ENCODE assay signal across 30 cellular contexts in genomic region chr20:47187450-47188195, GRCh38.
DNase-seq lines count a peak whose midpoint lies in the region; ATAC-seq, FAIRE-seq and TF ChIP-seq lines count a peak whose summit lies in the region.
"Had no signal": no experiment of that assay in that cellular context is flagged by ENCODE, and none has a peak within 500 bp of the region (broad histone marks: within the 10 kb centered on the region; RNA-seq: fewer than 3 reads in every experiment).

No MANE protein-coding gene starts in this region.

- H3K36me3 ChIP-seq in HepG2 (replicated peaks in 1 of 2; ENCODE audit: control insufficient read depth in 1 of 2, insufficient read depth in 2 of 2, low read length in 2 of 2) (no peaks in the 10 kb centered on the region), right lobe of liver (no peaks in the 10 kb centered on the region)
- H3K36me3 ChIP-seq: BLaER1 treated with 17β-estradiol and CSF1 and Interleukin-3, amounts not matched to agents 10 nM and 100 nM; colonic mucosa; ovary; spleen had no signal

- no peaks in the 10 kb centered on the region for H3K9me3 Mint-ChIP-seq in T-cell
- H3K9me3 Mint-ChIP-seq in memory B cell: no peaks in the 10 kb centered on the region
- H3K9me3 Mint-ChIP-seq: mesothelial cell of epicardium, nephron, type B pancreatic cell had no signal

- ATAC-seq in HepG2 (no peak; the same call in 2 of the 3 replicates), right lobe of liver (no peak), T-cell (replicated peaks in 1 of 4) (peak in 1 of 4 experiments; percentile 40), memory B cell (ENCODE audit: low read depth) (peak; percentile 52), HG02759 (IDR thresholded peaks at IDR 0.05; ENCODE audit: unreplicated experiment) (no peak), GM21529 (IDR thresholded peaks at IDR 0.05; ENCODE audit: unreplicated experiment) (no peak)
- ATAC-seq: left ventricle myocardium superior had no signal

- no peak overlapping the region for H3K9ac ChIP-seq in HepG2 (ENCODE audit: insufficient read depth, low read depth, low read length)
- H3K9ac ChIP-seq: BLaER1 treated with 17β-estradiol and CSF1 and Interleukin-3, amounts not matched to agents 10 nM and 100 nM had no signal

- no peak overlapping the region for H3K4me3 ChIP-seq in HepG2 (replicated peaks in 1 of 3; ENCODE audit: insufficient read depth in 1 of 3, low read depth in 2 of 3, low read length in 3 of 3)
- H3K4me3 ChIP-seq in right lobe of liver: no peak overlapping the region
- H3K4me3 ChIP-seq: BLaER1 treated with 17β-estradiol and CSF1 and Interleukin-3, amounts not matched to agents 10 nM and 100 nM; colonic mucosa; ovary; spleen had no signal

- BruUV-seq in HepG2 (replicated peaks; lab: Mats Ljungman, UMichigan): no TSS peak

- TF ChIP-seq CTCF in HepG2 (CRISPR knock-in tag; IDR thresholded peaks at IDR 0.05) (no peak), right lobe of liver (IDR thresholded peaks at IDR 0.05) (no peak)

- TF ChIP-seq POLR2A in HepG2 (IDR thresholded peaks at IDR 0.05; ENCODE audit: insufficient read depth in 1 of 2, low read depth in 2 of 2, low read length in 2 of 2): no peak
- no peak for TF ChIP-seq POLR2A in right lobe of liver (IDR thresholded peaks at IDR 0.05)

- peaks cover 6 to 16% (median 7%) of the 10 kb centered on the region in 3 donors for H3K4me1 Mint-ChIP-seq in T-cell
- no peaks in the 10 kb centered on the region for H3K4me1 Mint-ChIP-seq in memory B cell
- H3K4me1 Mint-ChIP-seq: mesothelial cell of epicardium, nephron had no signal

- no peak overlapping the region for H2AFZ ChIP-seq in HepG2 (ENCODE audit: low read length)

- H3K27me3 Mint-ChIP-seq in T-cell (peaks cover 11 to 15% of the 10 kb centered on the region in 2 donors), memory B cell (peaks cover 6% of the 10 kb centered on the region)
- H3K27me3 Mint-ChIP-seq: type B pancreatic cell had no signal

- DNase-seq in HepG2 (ENCODE audit: low spot score): no peak
- no peak for DNase-seq in right lobe of liver
- DNase-seq in T-cell: peak in 27 of 34 experiments; percentile 2 to 56 (median 23)
- DNase-seq in memory B cell (ENCODE audit: low spot score in 2 of 2): no peak
- DNase-seq in EL: no peak
- DNase-seq: activated T-cell treated with anti-CD3 and anti-CD28 coated beads for 4 hours; amygdala; colonic mucosa; effector memory CD4-positive, alpha-beta T cell; foreskin fibroblast; head of caudate nucleus; IMR-90; left ventricle myocardium superior; NCI-H1092 treated with DMSO at 0.1 percent for 48 hours; NCI-H187 treated with DMSO at 0.1 percent for 48 hours; NCI-H2171 treated with DMSO at 0.1 percent for 48 hours; NCI-H524 treated with DMSO at 0.1 percent for 48 hours; ovary; SHP77; spleen; T1000; WERI-Rb-1 had no signal

- H3K36me3 Mint-ChIP-seq in T-cell (no peaks in the 10 kb centered on the region), memory B cell (peaks cover 1% of the 10 kb centered on the region)
- H3K36me3 Mint-ChIP-seq: type B pancreatic cell had no signal

- no peaks in the 10 kb centered on the region for H4K20me1 ChIP-seq in HepG2 (ENCODE audit: insufficient read depth, low read length)
- H4K20me1 ChIP-seq: BLaER1 treated with 17β-estradiol and CSF1 and Interleukin-3, amounts not matched to agents 10 nM and 100 nM had no signal

- WGBS in HepG2 (ENCODE audit: low lambda C conversion rate): 56% methylated on average over 19 of the region's 19 CpGs
- WGBS in right lobe of liver (ENCODE audit: insufficient coverage, low coverage, low lambda C conversion rate, missing lambda C conversion rate): 71% methylated on average over 10 of the region's 19 CpGs

- no peak for FAIRE-seq in HepG2 (lab: Jason Lieb, UNC)
- FAIRE-seq: D721Med, keratinocyte had no signal

- H3K27ac ChIP-seq in HepG2 (ENCODE audit: extremely low read length, insufficient read depth, low read length) (no peak overlapping the region), right lobe of liver (no peak overlapping the region)
- H3K27ac ChIP-seq: BLaER1 treated with 17β-estradiol and CSF1 and Interleukin-3, amounts not matched to agents 10 nM and 100 nM; colonic mucosa; ovary; spleen; WERI-Rb-1 had no signal

- CTCF ChIA-PET in HepG2 (lab: Yijun Ruan, JAX; ENCODE audit: low intra/inter-chr PET ratio, low total read pairs): no interaction called here
- CTCF ChIA-PET in T-cell (lab: Charles Lee): interaction anchor here in 1 of 2 donors (0.6 kb wide), 1 partner anchor 9 kb away, joined by 3 read pairs; no protein-coding TSS in a partner anchor

- no peak for TF ChIP-seq EP300 in HepG2 (IDR thresholded peaks at IDR 0.05; ENCODE audit: low read depth in 2 of 2, low read length in 2 of 2)
- TF ChIP-seq EP300 in HepG2 (CRISPR knock-in tag; IDR thresholded peaks at IDR 0.05; ENCODE audit: borderline replicate concordance): no peak

- in situ Hi-C loops in HepG2 (cut with HindIII; ENCODE audit: extremely low pct_ligation_motif_present, low pct_unique_long_range_greater_than_20kb): no loop called here

- H3K79me2 ChIP-seq in HepG2 (ENCODE audit: insufficient read depth, low read length): no peaks in the 10 kb centered on the region

- H3K4me1 ChIP-seq in HepG2 (ENCODE audit: insufficient read depth, low read length) (peaks cover 8% of the 10 kb centered on the region), right lobe of liver (no peaks in the 10 kb centered on the region)
- H3K4me1 ChIP-seq: colonic mucosa, spleen had no signal

- POLR2A ChIA-PET in HepG2 (lab: Yijun Ruan, JAX): interaction anchor here (0.6 kb wide), 1 partner anchor 185 kb away, joined by 3 read pairs; no protein-coding TSS in a partner anchor
- POLR2A ChIA-PET in T-cell (lab: Charles Lee): no interaction called here

- H3K9me3 ChIP-seq in HepG2 (ENCODE audit: low read length): no peaks in the 10 kb centered on the region
- no peaks in the 10 kb centered on the region for H3K9me3 ChIP-seq in right lobe of liver
- H3K9me3 ChIP-seq: BLaER1 treated with 17β-estradiol and CSF1 and Interleukin-3, amounts not matched to agents 10 nM and 100 nM; colonic mucosa; ovary; spleen had no signal

- H3K27ac Mint-ChIP-seq in T-cell (no peak overlapping the region), memory B cell (no peak overlapping the region)
- H3K27ac Mint-ChIP-seq: mesothelial cell of epicardium, nephron, type B pancreatic cell had no signal

- TF ChIP-seq RAD21 in HepG2 (CRISPR knock-in tag; IDR thresholded peaks at IDR 0.05): no peak

- H3K4me3 Mint-ChIP-seq in T-cell (no peak overlapping the region), memory B cell (no peak overlapping the region)
- H3K4me3 Mint-ChIP-seq: mesothelial cell of epicardium, nephron, type B pancreatic cell had no signal

- intact Hi-C loops in HepG2 (cut with micrococcal nuclease; ENCODE audit: unreplicated experiment) (no loop called here), right lobe of liver (cut with DNase I) (no loop called here)

- peaks cover 3 to 43% of the 10 kb centered on the region in 2 experiments; a peak in 4 of 5 replicates for H3K27me3 ChIP-seq in HepG2 (ENCODE audit: control insufficient read depth in 1 of 2, insufficient read depth in 2 of 2, low read length in 2 of 2)
- H3K27me3 ChIP-seq in right lobe of liver: no peaks in the 10 kb centered on the region
- H3K27me3 ChIP-seq: BLaER1 treated with 17β-estradiol and CSF1 and Interleukin-3, amounts not matched to agents 10 nM and 100 nM; colonic mucosa; ovary had no signal

- H3K4me2 ChIP-seq in HepG2 (ENCODE audit: low read depth, low read length): no peak overlapping the region

TF ChIP-seq in HepG2, 621 proteins besides CTCF, POLR2A, EP300 and RAD21 (continues in another document):
- TF ChIP-seq ZBTB49 (CRISPR knock-in tag; IDR thresholded peaks at IDR 0.05; ENCODE audit: borderline replicate concordance) (no peak), SMAD9 (CRISPR knock-in tag; IDR thresholded peaks at IDR 0.05) (no peak), MNT (IDR thresholded peaks at IDR 0.05) (0 out of 2 replicates have a peak, but pooled peaks have one; percentile 4), SRY (CRISPR knock-in tag; IDR thresholded peaks at IDR 0.05) (no peak), ZFP36L2 (CRISPR knock-in tag; IDR thresholded peaks at IDR 0.05) (no peak), ZNF652 (CRISPR knock-in tag; IDR thresholded peaks at IDR 0.05; ENCODE audit: borderline replicate concordance, low read depth) (no peak)

Comparison
In these comparisons a context has a peak if more than half of its experiments do, and no peak if none do; other contexts are left out.
1. DNase-seq: peak in T-cell (27 of 34); none in HepG2 (single experiment), right lobe of liver (0 of 3), memory B cell (0 of 2) and EL (single experiment).